Comparison of ENCODE assay signal across 8 cellular contexts in the genomic region with DNA sequence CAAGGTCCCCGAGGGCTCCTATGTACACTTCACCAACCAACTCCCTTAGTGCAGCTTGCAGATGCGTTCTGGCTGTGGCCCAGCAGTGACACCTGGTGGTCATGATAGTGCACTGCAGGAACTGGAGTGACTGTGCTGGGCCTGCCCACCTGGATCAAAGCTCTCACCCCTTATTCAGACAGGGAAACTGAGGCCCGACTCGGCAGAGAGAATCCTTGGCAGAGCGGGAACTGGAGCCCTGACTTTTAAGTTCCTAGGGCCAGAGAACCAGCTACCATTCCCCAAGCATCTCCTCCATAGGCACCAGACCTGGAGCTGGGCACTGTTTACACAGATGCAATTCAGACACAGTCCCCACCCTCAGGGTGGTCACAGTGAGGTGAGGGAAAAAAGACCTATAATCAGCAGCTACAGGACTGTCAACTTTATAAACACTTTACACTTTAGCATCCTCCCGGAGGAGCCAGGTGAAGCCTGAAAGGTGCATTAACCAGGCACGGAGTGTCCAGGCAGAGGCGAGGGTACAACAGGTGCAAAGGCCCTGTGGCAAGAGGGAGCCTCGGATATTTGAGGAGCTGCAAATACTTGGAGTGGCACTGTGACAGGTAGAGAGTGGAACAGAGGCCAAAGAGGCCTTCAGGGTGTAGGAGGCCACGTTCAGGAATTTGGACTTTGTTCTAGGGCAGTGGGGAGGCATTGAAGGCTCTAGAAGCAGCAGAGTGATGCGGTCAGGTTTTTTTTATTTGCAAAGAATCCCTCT. TPM values are rescaled to one million over a fixed set of nuclear protein-coding genes. Genes with fewer than 3 reads are reported as not detected.
A peak's percentile ranks its signal among the peaks of the same experiment; 100 is the strongest.
DNase-seq lines count a peak whose midpoint lies in the region; ATAC-seq and TF ChIP-seq lines count a peak whose summit lies in the region.

No MANE protein-coding gene starts in this region.

- CTCF ChIA-PET in Panc1 (lab: Charles Lee), result interaction anchor here (0.6 to 1.4 kb wide), 4 partner anchors 43 to 206 kb away, joined by 5 to 7 read pairs (median 6); no protein-coding TSS in a partner anchor

- H3K27ac ChIP-seq in HL-60 (replicated peaks), result no peak overlapping the region
- H3K27ac ChIP-seq in Panc1 (ENCODE audit: low read length), result no peak overlapping the region
- no peak overlapping the region for H3K27ac ChIP-seq in tibial artery

- no peaks in the 10 kb centered on the region for H3K27me3 ChIP-seq in HL-60 (ENCODE audit: insufficient read depth, poor library complexity, severe bottlenecking)
- no peaks in the 10 kb centered on the region for H3K27me3 ChIP-seq in Panc1 (ENCODE audit: control insufficient read depth, insufficient read depth, low read length)
- peaks cover 0 to 6% of the 10 kb centered on the region in 2 donors for H3K27me3 ChIP-seq in tibial artery

- H3K4me1 ChIP-seq in Panc1 (ENCODE audit: control insufficient read depth, insufficient read depth, low read length) (no peaks in the 10 kb centered on the region), tibial artery (no peaks in the 10 kb centered on the region)

- DNase-seq in Daoy (ENCODE audit: low read depth), result peak; percentile 67
- peak; percentile 41 to 74 for DNase-seq in HL-60 (ENCODE audit: low read depth in 1 of 2, low spot score in 1 of 2)
- peak; percentile 30 for DNase-seq in Panc1 (ENCODE audit: low read depth, low spot score)
- peak; percentile 45 for DNase-seq in activated T-helper 1 cell treated with Interleukin-2 at 50 U/mL for 16 hours (ENCODE audit: low read depth)
- peak; percentile 76 for DNase-seq in fibroblast of pulmonary artery (ENCODE audit: low read depth)
- DNase-seq in omental fat pad (ENCODE audit: low spot score), result peak; percentile 45
- DNase-seq in tibial artery, result peak; percentile 58 to 78

- H3K36me3 ChIP-seq in Panc1 (ENCODE audit: control insufficient read depth, insufficient read depth, low read length) (no peaks in the 10 kb centered on the region), tibial artery (no peaks in the 10 kb centered on the region)

- TF ChIP-seq CTCF in HL-60 (IDR thresholded peaks at IDR 0.05; ENCODE audit: insufficient read depth, low read length), result peak; percentile 98
- peak; percentile 93 for TF ChIP-seq CTCF in Panc1 (IDR thresholded peaks at IDR 0.05)
- TF ChIP-seq CTCF in fibroblast of pulmonary artery (IDR thresholded peaks at IDR 0.05; ENCODE audit: low read length, missing control alignments), result peak; percentile 98
- peak in 2 of 3 donors; percentile 41 to 45 for TF ChIP-seq CTCF in omental fat pad (IDR thresholded peaks at IDR 0.05)
- TF ChIP-seq CTCF in tibial artery (IDR thresholded peaks at IDR 0.05), result peak; percentile 87 to 96

- H3K9me3 ChIP-seq in Panc1 (ENCODE audit: control insufficient read depth, insufficient read depth, low read depth, low read length), result peaks cover 3% of the 10 kb centered on the region; the same call in 1 of the 2 replicates
- H3K9me3 ChIP-seq in tibial artery, result peaks cover 0 to 8% (median 5%) of the 10 kb centered on the region in 3 donors

- in situ Hi-C loops in Panc1 (cut with HindIII; ENCODE audit: low pct_unique_long_range_greater_than_20kb, low sequenced_read_pairs), result no loop called here

- intact Hi-C loops in Panc1 (cut with micrococcal nuclease; ENCODE audit: unreplicated experiment) (loop anchor here (10.0 kb wide), 1 partner anchor 201 kb away; no protein-coding TSS in a partner anchor), tibial artery (cut with DNase I; ENCODE audit: low total_unique reads) (no loop called here)

- POLR2A ChIA-PET in Panc1 (lab: Charles Lee), result no interaction called here

- no TSS peak for BruUV-seq in Panc1 (replicated peaks; lab: Mats Ljungman, UMichigan)

- ATAC-seq in Panc1, result peak; percentile 92
- ATAC-seq in omental fat pad (ENCODE audit: low FRiP score), result peak; percentile 69
- no peak for ATAC-seq in GM18502 (IDR thresholded peaks at IDR 0.05; ENCODE audit: poor library complexity, unreplicated experiment)

- no peak overlapping the region for H3K4me3 ChIP-seq in HL-60 (replicated peaks; ENCODE audit: insufficient read depth, low read length)
- H3K4me3 ChIP-seq in Panc1 (ENCODE audit: low read depth in 2 of 2, low read length in 2 of 2), result no peak overlapping the region
- no peak overlapping the region for H3K4me3 ChIP-seq in fibroblast of pulmonary artery (replicated peaks; ENCODE audit: low read depth, low read length)
- H3K4me3 ChIP-seq in tibial artery, result no peak overlapping the region

RNA-seq across cellular contexts. Expression of gene RHBDD3, which starts 22.0 kb away (rescaled TPM):
- total RNA-seq in Daoy (2014; rRNA removed; shearing (Covaris generic)), result 34.1 and 40.2 TPM in 2 replicates
- total RNA-seq in Panc1 (2021; ENCODE audit: unreplicated experiment), result 49.6 TPM
- polyA plus RNA-seq in Panc1 (2012; ENCODE audit: insufficient read length), result 48.2 TPM
- total RNA-seq in omental fat pad, result 10 to 100 TPM; 15.0 to 30.8 (median 25.4) TPM

RNA-seq across cellular contexts. Expression of gene EWSR1, which starts 22.3 kb away (rescaled TPM):
- total RNA-seq in Daoy (2014; rRNA removed; shearing (Covaris generic)), result 150 and 191 TPM in 2 replicates
- 272 TPM for total RNA-seq in Panc1 (2021; ENCODE audit: unreplicated experiment)
- polyA plus RNA-seq in Panc1 (2012; ENCODE audit: insufficient read length), result 240 TPM
- total RNA-seq in omental fat pad, result 100 to 1,000 TPM; 190 to 274 (median 202) TPM

RNA-seq across cellular contexts. Expression of gene EMID1, which starts 40.1 kb away (rescaled TPM):
- total RNA-seq in Daoy (2014; rRNA removed; shearing (Covaris generic)), result 1.3 and 9.0 TPM in 2 replicates
- 1.1 TPM for total RNA-seq in Panc1 (2021; ENCODE audit: unreplicated experiment)
- 1.8 TPM for polyA plus RNA-seq in Panc1 (2012; ENCODE audit: insufficient read length)
- 1 to 10 TPM; 1.5 to 2.5 (median 1.7) TPM for total RNA-seq in omental fat pad

Comparison
In these comparisons a context has a peak if more than half of its experiments do, and no peak if none do; other contexts are left out.
1. CTCF ChIP-seq: peak in every context shown above with its lines; median percentile 98 in HL-60; 98 in fibroblast of pulmonary artery; 93 in Panc1; 92 in tibial artery; 43 in omental fat pad.